In genomic region chr3:184508938-184509337, GRCh38 we compare ENCODE assay signal across 23 cellular contexts. TPM values are rescaled to one million over a fixed set of nuclear protein-coding genes. Genes with fewer than 3 reads are reported as not detected.
"Had no signal": no experiment of that assay in that cellular context is flagged by ENCODE, and none has a peak within 500 bp of the region (broad histone marks: within the 10 kb centered on the region; RNA-seq: fewer than 3 reads in every experiment).

No MANE protein-coding gene starts in this region.

- H3K4me1 ChIP-seq: breast epithelium had no signal

- H3K27ac ChIP-seq: breast epithelium, gastroesophageal sphincter, hepatocyte, ovary, right lobe of liver, testis had no signal

- H3K9me3 ChIP-seq: breast epithelium, ovary, right lobe of liver, testis had no signal

- H3K27me3 ChIP-seq: ovary, right lobe of liver, testis had no signal

- H3K4me3 ChIP-seq: breast epithelium, gastroesophageal sphincter, hepatocyte, ovary, right lobe of liver, testis had no signal

- H3K36me3 ChIP-seq: breast epithelium, gastroesophageal sphincter, ovary, right lobe of liver had no signal

- ATAC-seq: activated naive CD4-positive, alpha-beta T cell treated with anti-CD3 and anti-CD28 coated beads, Interleukin-2, amount 50 U/mL, for 72 hours; gastroesophageal sphincter; left ventricle myocardium superior; right lobe of liver; stimulated activated naive CD8-positive, alpha-beta T cell treated with anti-CD3 and anti-CD28 coated beads, Interleukin-15, Interleukin-2, amounts not matched to agents 100 U/mL and 50 U/mL, for 24 hours had no signal

- DNase-seq: activated CD4-positive, alpha-beta memory T cell treated with anti-CD3 and anti-CD28 coated beads for 36 hours; activated CD4-positive, alpha-beta T cell treated with anti-CD3 and anti-CD28 coated beads, Interleukin-2, amount 10 ng/mL, durations not matched to agents 24 days and 14 days; activated CD4-positive, CD25-positive, alpha-beta regulatory T cell treated with anti-CD3 and anti-CD28 coated beads, Interleukin-2, amount 50 U/mL, for 72 hours; activated CD8-positive, alpha-beta memory T cell treated with anti-CD3 and anti-CD28 coated beads, Interleukin-2, amount 50 U/mL, for 4 hours; activated naive CD4-positive, alpha-beta T cell; activated T-cell treated with anti-CD3 and anti-CD28 coated beads, Interleukin-2, amount 50 U/mL, for 48 hours; central memory CD4-positive, alpha-beta T cell; islet precursor cell; left ventricle myocardium superior; naive B cell; ovary; right lobe of liver; stimulated activated CD4-positive, alpha-beta T cell treated with anti-CD3 and anti-CD28 coated beads, Interleukin-4, amount 100 ng/mL, for 1 hour; stimulated activated naive CD8-positive, alpha-beta T cell treated with anti-CD3 and anti-CD28 coated beads, Interleukin-15, Interleukin-2, amounts not matched to agents 100 U/mL and 50 U/mL, for 24 hours; testis; trophoblast cell had no signal

RNA-seq across cellular contexts. Expression of gene EPHB3, which starts 52.6 kb away (rescaled TPM):
- total RNA-seq: activated CD8-positive, alpha-beta memory T cell treated with anti-CD3 and anti-CD28 coated beads for 36 hours; activated T-helper 2 cell treated with anti-CD3 and anti-CD28 coated beads, Interferon-gamma antibody, Interleukin-2, Interleukin-4, amounts not matched to agents 10 μg/mL and 5 μg/mL and 100 μg/mL, durations not matched to agents 14 hours and 24 hours and 36 hours; endothelial cell of umbilical vein had no signal
